8 cellular contexts compared by ENCODE assay signal in the genomic region with DNA sequence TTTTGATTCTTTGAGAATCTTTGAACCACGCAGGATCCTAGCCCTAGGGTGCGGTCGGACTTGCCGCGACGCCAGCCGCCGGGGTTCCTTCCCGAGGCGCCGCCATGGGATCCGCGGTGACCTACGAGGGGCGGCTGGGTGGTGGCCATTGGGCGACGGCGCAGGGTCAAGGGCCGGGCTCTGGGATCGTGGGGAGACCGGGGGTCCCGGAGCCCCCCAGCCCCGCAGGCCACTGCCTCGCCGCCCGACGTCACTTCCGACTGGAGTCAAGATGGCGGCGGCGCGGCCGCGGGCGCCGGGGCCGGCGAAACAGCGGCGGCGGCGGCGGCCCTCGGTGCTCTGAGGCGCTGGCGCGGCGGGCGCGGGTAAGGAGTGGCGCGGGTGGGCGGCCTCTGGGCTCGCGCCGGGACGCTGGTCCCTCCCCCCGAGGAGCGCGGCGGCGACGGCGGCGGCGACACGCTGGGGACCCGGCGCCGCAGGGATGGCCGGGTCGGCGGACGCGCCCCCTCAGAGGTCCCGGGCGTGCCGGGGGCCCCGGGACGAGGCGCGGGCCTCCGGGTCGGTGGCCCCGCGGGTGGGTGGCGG. TPM values are rescaled to one million over a fixed set of nuclear protein-coding genes. Genes with fewer than 3 reads are reported as not detected.
A peak's percentile ranks its signal among the peaks of the same experiment; 100 is the strongest.
DNase-seq lines count a peak whose midpoint lies in the region; ATAC-seq and TF ChIP-seq lines count a peak whose summit lies in the region.

A gene with protein sequence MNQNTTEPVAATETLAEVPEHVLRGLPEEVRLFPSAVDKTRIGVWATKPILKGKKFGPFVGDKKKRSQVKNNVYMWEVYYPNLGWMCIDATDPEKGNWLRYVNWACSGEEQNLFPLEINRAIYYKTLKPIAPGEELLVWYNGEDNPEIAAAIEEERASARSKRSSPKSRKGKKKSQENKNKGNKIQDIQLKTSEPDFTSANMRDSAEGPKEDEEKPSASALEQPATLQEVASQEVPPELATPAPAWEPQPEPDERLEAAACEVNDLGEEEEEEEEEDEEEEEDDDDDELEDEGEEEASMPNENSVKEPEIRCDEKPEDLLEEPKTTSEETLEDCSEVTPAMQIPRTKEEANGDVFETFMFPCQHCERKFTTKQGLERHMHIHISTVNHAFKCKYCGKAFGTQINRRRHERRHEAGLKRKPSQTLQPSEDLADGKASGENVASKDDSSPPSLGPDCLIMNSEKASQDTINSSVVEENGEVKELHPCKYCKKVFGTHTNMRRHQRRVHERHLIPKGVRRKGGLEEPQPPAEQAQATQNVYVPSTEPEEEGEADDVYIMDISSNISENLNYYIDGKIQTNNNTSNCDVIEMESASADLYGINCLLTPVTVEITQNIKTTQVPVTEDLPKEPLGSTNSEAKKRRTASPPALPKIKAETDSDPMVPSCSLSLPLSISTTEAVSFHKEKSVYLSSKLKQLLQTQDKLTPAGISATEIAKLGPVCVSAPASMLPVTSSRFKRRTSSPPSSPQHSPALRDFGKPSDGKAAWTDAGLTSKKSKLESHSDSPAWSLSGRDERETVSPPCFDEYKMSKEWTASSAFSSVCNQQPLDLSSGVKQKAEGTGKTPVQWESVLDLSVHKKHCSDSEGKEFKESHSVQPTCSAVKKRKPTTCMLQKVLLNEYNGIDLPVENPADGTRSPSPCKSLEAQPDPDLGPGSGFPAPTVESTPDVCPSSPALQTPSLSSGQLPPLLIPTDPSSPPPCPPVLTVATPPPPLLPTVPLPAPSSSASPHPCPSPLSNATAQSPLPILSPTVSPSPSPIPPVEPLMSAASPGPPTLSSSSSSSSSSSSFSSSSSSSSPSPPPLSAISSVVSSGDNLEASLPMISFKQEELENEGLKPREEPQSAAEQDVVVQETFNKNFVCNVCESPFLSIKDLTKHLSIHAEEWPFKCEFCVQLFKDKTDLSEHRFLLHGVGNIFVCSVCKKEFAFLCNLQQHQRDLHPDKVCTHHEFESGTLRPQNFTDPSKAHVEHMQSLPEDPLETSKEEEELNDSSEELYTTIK (N-terminal part only) (plus strand): TSS at position 253 of the 585 bp plus-strand sequence. CDS start 15,418 bp downstream, outside the sequence.

- TF ChIP-seq CTCF in coronary artery (IDR thresholded peaks at IDR 0.05): no peak
- no peak for TF ChIP-seq CTCF in right lobe of liver (IDR thresholded peaks at IDR 0.05)

- H3K27me3 ChIP-seq in right lobe of liver: no peaks in the 10 kb centered on the region

- peak; percentile 40 for DNase-seq in DMS79 (lab: John Stamatoyannopoulos, UW)
- peak; percentile 33 for DNase-seq in M059J (ENCODE audit: low read depth)
- peak; percentile 47 to 59 for DNase-seq in activated CD4-positive, alpha-beta T cell treated with anti-CD3 and anti-CD28 coated beads for 4 hours
- DNase-seq in coronary artery (ENCODE audit: low spot score): peak; percentile 75
- peak; percentile 52 to 62 (median 54) for DNase-seq in right lobe of liver
- DNase-seq in stimulated activated CD4-positive, alpha-beta T cell treated with anti-CD3 and anti-CD28 coated beads, Interleukin-4, amount 100 ng/mL, for 4 hours: peak; percentile 53 to 63
- no peak for DNase-seq in KG1 (lab: John Stamatoyannopoulos, UW)

- no peaks in the 10 kb centered on the region for H3K4me1 ChIP-seq in right lobe of liver

- H3K27ac ChIP-seq in coronary artery (peak within 1 kb of the TSS; percentile 85 to 89), right lobe of liver (peak within 1 kb of the TSS; percentile 56 to 81 (median 73))

- intact Hi-C loops in right lobe of liver (cut with DNase I): no loop called here

- no peak for TF ChIP-seq POLR2A in right lobe of liver (IDR thresholded peaks at IDR 0.05)

- no peaks in the 10 kb centered on the region for H3K9me3 ChIP-seq in right lobe of liver

- 9% methylated on average over 7 of the region's 87 CpGs for WGBS in right lobe of liver (ENCODE audit: insufficient coverage, low coverage, low lambda C conversion rate, missing lambda C conversion rate)

- peak; percentile 40 for ATAC-seq in GM21423 (IDR thresholded peaks at IDR 0.05; ENCODE audit: unreplicated experiment)
- peak; percentile 45 to 63 (median 53) for ATAC-seq in right lobe of liver

- H3K4me3 ChIP-seq in coronary artery (peak within 1 kb of the TSS; percentile 75), right lobe of liver (peak within 1 kb of the TSS; percentile 41 to 56 (median 45))

- H3K36me3 ChIP-seq in right lobe of liver: no peaks in the 10 kb centered on the region

RNA-seq across cellular contexts. Expression of the gene that starts here (rescaled TPM):
- 9.2 and 11.3 TPM in 2 replicates for total RNA-seq in M059J (2014; rRNA removed; shearing (Covaris generic))
- 10 to 100 TPM in 4 of 6 experiments, 1 to 10 TPM in 2; 7.4 to 16.9 (median 12.5) TPM for total RNA-seq in right lobe of liver
